19 cellular contexts compared by ENCODE assay signal in genomic region chr10:12020574-12020973, GRCh38. TPM values are rescaled to one million over a fixed set of nuclear protein-coding genes. Genes with fewer than 3 reads are reported as not detected.
DNase-seq lines count a peak whose midpoint lies in the region; ATAC-seq and TF ChIP-seq lines count a peak whose summit lies in the region.
"Had no signal": no experiment of that assay in that cellular context is flagged by ENCODE, and none has a peak within 500 bp of the region (broad histone marks: within the 10 kb centered on the region; RNA-seq: fewer than 3 reads in every experiment).

No MANE protein-coding gene starts in this region.

- DNase-seq in natural killer cell (no peak), RWPE2 (ENCODE audit: low spot score) (no peak), foreskin keratinocyte (no peak), progenitor cell of endocrine pancreas (ENCODE audit: low spot score, unreplicated experiment) (no peak)
- DNase-seq in natural killer cell treated with Interleukin-12 subunit alpha and Interleukin-12 subunit beta and Interleukin-15 and Interleukin-18, amount 100 ng/mL, for 72 hours (ENCODE audit: low spot score), result no peak
- DNase-seq in activated naive CD4-positive, alpha-beta T cell treated with anti-CD3 and anti-CD28 coated beads for 36 hours, result no peak
- DNase-seq: BE2C, DMS53, GDM1, NCI-H1105 treated with DMSO at 0.1 percent for 48 hours, NCI-H2081, NCI-H446, NCI-H526, RPMI8226, SIG-M5, SK-N-SH had no signal

- peak overlapping the region; percentile 22 to 25 for H3K27ac Mint-ChIP-seq in natural killer cell
- H3K27ac Mint-ChIP-seq in natural killer cell treated with Interleukin-12 subunit alpha and Interleukin-12 subunit beta and Interleukin-15 and Interleukin-18, amount 100 ng/mL, for 72 hours, result peak overlapping the region in 1 of 2 donors; percentile 36
- H3K27ac Mint-ChIP-seq in progenitor cell of endocrine pancreas, result no peak overlapping the region
- H3K27ac Mint-ChIP-seq in activated naive CD4-positive, alpha-beta T cell treated with anti-CD3 and anti-CD28 coated beads for 36 hours, result no peak overlapping the region

- H3K9me3 ChIP-seq in RWPE2 (ENCODE audit: severe bottlenecking), result no peaks in the 10 kb centered on the region
- H3K9me3 ChIP-seq: BE2C, SK-N-SH had no signal

- H3K4me1 Mint-ChIP-seq in natural killer cell (peaks cover 19 to 26% of the 10 kb centered on the region in 2 donors), progenitor cell of endocrine pancreas (ENCODE audit: low read depth) (no peaks in the 10 kb centered on the region)
- peaks cover 8 to 13% of the 10 kb centered on the region in 2 donors for H3K4me1 Mint-ChIP-seq in natural killer cell treated with Interleukin-12 subunit alpha and Interleukin-12 subunit beta and Interleukin-15 and Interleukin-18, amount 100 ng/mL, for 72 hours (ENCODE audit: low read depth in 2 of 2)
- peaks cover 24% of the 10 kb centered on the region for H3K4me1 Mint-ChIP-seq in activated naive CD4-positive, alpha-beta T cell treated with anti-CD3 and anti-CD28 coated beads for 36 hours (ENCODE audit: low read depth)

- H3K36me3 ChIP-seq in RWPE2 (ENCODE audit: low read depth), result peaks cover 28% of the 10 kb centered on the region

- TF ChIP-seq CTCF in natural killer cell (IDR thresholded peaks at IDR 0.05), result no peak
- no peak for TF ChIP-seq CTCF in RWPE2 (IDR thresholded peaks at IDR 0.05; ENCODE audit: poor library complexity, severe bottlenecking)
- no peak for TF ChIP-seq CTCF in foreskin keratinocyte (conservative IDR thresholded peaks at IDR 0.05)
- no peak for TF ChIP-seq CTCF in progenitor cell of endocrine pancreas (IDR thresholded peaks at IDR 0.05; ENCODE audit: unreplicated experiment)

- H3K4me3 ChIP-seq in RWPE2 (ENCODE audit: severe bottlenecking), result no peak overlapping the region

- no peaks in the 10 kb centered on the region for H3K27me3 ChIP-seq in RWPE2 (ENCODE audit: insufficient read depth, poor library complexity, severe bottlenecking)
- H3K27me3 ChIP-seq in foreskin keratinocyte, result no peaks in the 10 kb centered on the region
- H3K27me3 ChIP-seq: BE2C had no signal

- no peak overlapping the region for H3K4me3 Mint-ChIP-seq in natural killer cell
- H3K4me3 Mint-ChIP-seq in natural killer cell treated with Interleukin-12 subunit alpha and Interleukin-12 subunit beta and Interleukin-15 and Interleukin-18, amount 100 ng/mL, for 72 hours, result no peak overlapping the region
- H3K4me3 Mint-ChIP-seq in progenitor cell of endocrine pancreas (ENCODE audit: low read depth), result no peak overlapping the region
- H3K4me3 Mint-ChIP-seq in activated naive CD4-positive, alpha-beta T cell treated with anti-CD3 and anti-CD28 coated beads for 36 hours, result no peak overlapping the region

- intact Hi-C loops in natural killer cell (cut with micrococcal nuclease), result no loop called here
- intact Hi-C loops in activated naive CD4-positive, alpha-beta T cell treated with anti-CD3 and anti-CD28 coated beads for 36 hours (cut with micrococcal nuclease), result no loop called here

- peaks cover 16% of the 10 kb centered on the region for H3K4me1 ChIP-seq in RWPE2 (ENCODE audit: insufficient read depth, poor library complexity, severe bottlenecking)
- peaks cover 10% of the 10 kb centered on the region for H3K4me1 ChIP-seq in foreskin keratinocyte
- H3K4me1 ChIP-seq: BE2C had no signal

- ATAC-seq in natural killer cell (no peak), RWPE2 (ENCODE audit: low read depth) (no peak), foreskin keratinocyte (no peak), GM18861 (IDR thresholded peaks at IDR 0.05; ENCODE audit: unreplicated experiment) (no peak)
- ATAC-seq in natural killer cell treated with Interleukin-12 subunit alpha and Interleukin-12 subunit beta and Interleukin-15 and Interleukin-18, amount 100 ng/mL, for 72 hours, result no peak
- no peak for ATAC-seq in activated CD4-positive, CD25-positive, alpha-beta regulatory T cell treated with anti-CD3 and anti-CD28 coated beads, Interleukin-2, amount 50 U/mL, for 24 hours

- no peaks in the 10 kb centered on the region for H3K36me3 Mint-ChIP-seq in natural killer cell
- H3K36me3 Mint-ChIP-seq in natural killer cell treated with Interleukin-12 subunit alpha and Interleukin-12 subunit beta and Interleukin-15 and Interleukin-18, amount 100 ng/mL, for 72 hours, result no peaks in the 10 kb centered on the region
- H3K36me3 Mint-ChIP-seq in progenitor cell of endocrine pancreas (ENCODE audit: insufficient read depth), result peaks cover 4% of the 10 kb centered on the region
- peaks cover 5% of the 10 kb centered on the region for H3K36me3 Mint-ChIP-seq in activated naive CD4-positive, alpha-beta T cell treated with anti-CD3 and anti-CD28 coated beads for 36 hours (ENCODE audit: low read depth)

- H3K9me3 Mint-ChIP-seq in natural killer cell, result no peaks in the 10 kb centered on the region
- no peaks in the 10 kb centered on the region for H3K9me3 Mint-ChIP-seq in natural killer cell treated with Interleukin-12 subunit alpha and Interleukin-12 subunit beta and Interleukin-15 and Interleukin-18, amount 100 ng/mL, for 72 hours
- no peaks in the 10 kb centered on the region for H3K9me3 Mint-ChIP-seq in progenitor cell of endocrine pancreas (ENCODE audit: low read depth)
- no peaks in the 10 kb centered on the region for H3K9me3 Mint-ChIP-seq in activated naive CD4-positive, alpha-beta T cell treated with anti-CD3 and anti-CD28 coated beads for 36 hours

- CTCF ChIA-PET in activated naive CD4-positive, alpha-beta T cell treated with anti-CD3 and anti-CD28 coated beads for 36 hours (lab: Charles Lee), result interaction anchor here (0.9 kb wide), 1 partner anchor 10 kb away, joined by 3 read pairs; no protein-coding TSS in a partner anchor

- peak overlapping the region; percentile 43 for H3K27ac ChIP-seq in RWPE2 (ENCODE audit: poor library complexity, severe bottlenecking)
- peak overlapping the region; percentile 0 for H3K27ac ChIP-seq in foreskin keratinocyte
- H3K27ac ChIP-seq: HL-60 had no signal

- H3K27me3 Mint-ChIP-seq in natural killer cell (ENCODE audit: low read depth in 2 of 2) (no peaks in the 10 kb centered on the region), progenitor cell of endocrine pancreas (no peaks in the 10 kb centered on the region)
- H3K27me3 Mint-ChIP-seq in natural killer cell treated with Interleukin-12 subunit alpha and Interleukin-12 subunit beta and Interleukin-15 and Interleukin-18, amount 100 ng/mL, for 72 hours, result no peaks in the 10 kb centered on the region
- H3K27me3 Mint-ChIP-seq in activated naive CD4-positive, alpha-beta T cell treated with anti-CD3 and anti-CD28 coated beads for 36 hours (ENCODE audit: low read depth), result no peaks in the 10 kb centered on the region

RNA-seq across cellular contexts. Expression of gene UPF2, which starts 22.0 kb away (rescaled TPM):
- 10 to 100 TPM; 29.3 to 33.2 (median 30.1) TPM for total RNA-seq in natural killer cell
- total RNA-seq in natural killer cell treated with Interleukin-12 subunit alpha and Interleukin-12 subunit beta and Interleukin-15 and Interleukin-18, amount 100 ng/mL, for 72 hours, result 10 to 100 TPM; 39.6 to 55.1 TPM
- total RNA-seq in foreskin keratinocyte, result 20.5 and 22.0 TPM in 2 replicates
- polyA plus RNA-seq in foreskin keratinocyte, result 8.9 and 9.5 TPM in 2 replicates
- 30.9 and 31.0 TPM in 2 replicates for total RNA-seq in progenitor cell of endocrine pancreas
- total RNA-seq in activated naive CD4-positive, alpha-beta T cell treated with anti-CD3 and anti-CD28 coated beads for 36 hours, result 10 to 100 TPM; 27.5 to 29.5 TPM

RNA-seq across cellular contexts. Expression of gene DHTKD1, which starts 48.2 kb away (rescaled TPM):
- total RNA-seq in natural killer cell, result 10 to 100 TPM; 14.4 to 17.3 (median 14.8) TPM
- total RNA-seq in natural killer cell treated with Interleukin-12 subunit alpha and Interleukin-12 subunit beta and Interleukin-15 and Interleukin-18, amount 100 ng/mL, for 72 hours, result 10 to 100 TPM; 28.9 to 31.5 TPM
- total RNA-seq in foreskin keratinocyte, result 25.8 and 28.4 TPM in 2 replicates
- 7.2 and 8.4 TPM in 2 replicates for polyA plus RNA-seq in foreskin keratinocyte
- total RNA-seq in progenitor cell of endocrine pancreas, result 43.6 and 44.5 TPM in 2 replicates
- total RNA-seq in activated naive CD4-positive, alpha-beta T cell treated with anti-CD3 and anti-CD28 coated beads for 36 hours, result 10 to 100 TPM; 17.0 to 20.1 TPM

Comparison
In these comparisons a context has a peak if more than half of its experiments do, and no peak if none do; other contexts are left out.
1. H3K27ac Mint-ChIP-seq: peak in natural killer cell (2 of 2); none in progenitor cell of endocrine pancreas (single experiment) and activated naive CD4-positive, alpha-beta T cell treated with anti-CD3 and anti-CD28 coated beads for 36 hours (single experiment).